Comparison of ENCODE assay signal across 8 cellular contexts in the genomic region with DNA sequence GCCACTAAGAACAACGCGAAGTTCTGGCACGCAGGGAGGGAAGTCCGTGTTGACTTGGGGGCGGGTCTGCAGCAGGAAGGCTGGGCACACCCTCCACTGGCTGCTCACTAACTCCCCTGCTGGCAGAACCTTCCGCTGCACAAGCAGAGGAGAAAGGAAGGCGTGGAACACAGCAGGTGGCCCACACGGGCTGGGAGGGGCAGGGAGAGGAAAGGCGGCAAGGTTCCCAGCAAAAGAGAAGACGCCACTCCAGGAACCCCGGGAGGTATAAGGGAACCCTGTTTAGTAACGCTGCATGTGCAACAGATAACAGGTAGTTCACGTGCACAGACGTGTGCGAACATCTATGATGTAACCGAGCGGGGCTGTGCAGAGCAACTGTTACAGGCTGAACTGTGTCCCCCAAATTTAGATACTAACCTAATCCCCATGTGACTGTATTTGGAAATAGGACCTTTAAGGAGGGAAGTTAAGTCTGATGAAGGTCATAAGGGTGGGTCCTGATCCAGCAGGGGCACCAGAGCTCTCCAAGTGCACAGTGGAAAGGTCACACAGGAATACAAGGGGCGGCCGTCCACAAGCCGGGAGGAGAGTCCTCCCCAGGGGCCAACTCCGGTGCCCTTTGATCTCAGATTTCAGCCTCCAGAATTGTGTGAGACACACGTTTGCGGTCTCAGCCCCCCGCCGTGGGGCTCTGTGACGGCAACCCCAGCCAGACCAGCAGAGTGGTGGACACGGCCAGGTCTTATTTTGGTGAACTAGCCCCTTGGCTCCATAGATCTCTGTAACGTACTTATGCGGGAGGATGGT.
A peak's percentile ranks its signal among the peaks of the same experiment; 100 is the strongest.
DNase-seq lines count a peak whose midpoint lies in the region; ATAC-seq and TF ChIP-seq lines count a peak whose summit lies in the region.
"Not testable (repeated sequence)": the region's sequence is repeated elsewhere in the genome, so short reads cannot be mapped to it uniquely, and the experiment has no call there.

No MANE protein-coding gene starts in this region.

- not testable (repeated sequence) for H3K9me3 Mint-ChIP-seq in activated T-helper 17 cell treated with anti-CD3 and anti-CD28 coated beads, Interleukin-2, amount 50 U/mL, for 72 hours; type B pancreatic cell
- H3K9me3 Mint-ChIP-seq in endodermal cell, result peaks cover 13% of the 10 kb centered on the region

- H3K4me1 Mint-ChIP-seq in activated T-helper 17 cell treated with anti-CD3 and anti-CD28 coated beads, Interleukin-2, amount 50 U/mL, for 72 hours; endodermal cell; type B pancreatic cell (ENCODE audit: unreplicated experiment): not testable (repeated sequence)

- TF ChIP-seq CTCF in endodermal cell (conservative IDR thresholded peaks at IDR 0.05), result peak; percentile 68
- TF ChIP-seq CTCF in type B pancreatic cell (conservative IDR thresholded peaks at IDR 0.05), result peak; percentile 66

- DNase-seq in DMS153 (lab: John Stamatoyannopoulos, UW) (peak; percentile 46), NCI-H187 (lab: John Stamatoyannopoulos, UW) (peak; percentile 25 to 46), SJCRH30 (peak; percentile 27 to 34), endodermal cell (peak; percentile 92), iris pigment epithelial cell (ENCODE audit: low read depth) (peak; percentile 5), neuronal stem cell (ENCODE audit: low spot score) (peak; percentile 24)
- not testable (repeated sequence) for DNase-seq in type B pancreatic cell (ENCODE audit: extremely low spot score, unreplicated experiment)

- not testable (repeated sequence) for H2BK15ac ChIP-seq in neuronal stem cell (ENCODE audit: low read length)

- H3K27me3 ChIP-seq in SJCRH30; endodermal cell (ENCODE audit: control insufficient read depth, insufficient read depth, low read length, poor library complexity, severe bottlenecking); neuronal stem cell (ENCODE audit: control insufficient read depth in 3 of 3, insufficient read depth in 3 of 3, low read depth in 1 of 3, low read length in 3 of 3): not testable (repeated sequence)

- H4K8ac ChIP-seq in neuronal stem cell (ENCODE audit: low read depth, low read length), result not testable (repeated sequence)

- not testable (repeated sequence) for H2AK5ac ChIP-seq in neuronal stem cell (ENCODE audit: low read depth, low read length)

- peak overlapping the region; percentile 18 for H3K4me2 ChIP-seq in neuronal stem cell (ENCODE audit: insufficient read depth, low read length, poor library complexity, severe bottlenecking)

- H3K27ac ChIP-seq in SJCRH30; endodermal cell (ENCODE audit: low read depth, low read length); neuronal stem cell (replicated peaks; ENCODE audit: low read length): not testable (repeated sequence)

- H2BK5ac ChIP-seq in neuronal stem cell (ENCODE audit: low read length), result not testable (repeated sequence)

- H3K23ac ChIP-seq in neuronal stem cell (ENCODE audit: low read depth, low read length, poor library complexity), result not testable (repeated sequence)

- not testable (repeated sequence) for H3K27ac Mint-ChIP-seq in activated T-helper 17 cell treated with anti-CD3 and anti-CD28 coated beads, Interleukin-2, amount 50 U/mL, for 72 hours; endodermal cell; type B pancreatic cell

- H3K9ac ChIP-seq in endodermal cell (ENCODE audit: extremely low read depth, low read length, poor library complexity, severe bottlenecking); neuronal stem cell (ENCODE audit: low read depth, low read length, poor library complexity): not testable (repeated sequence)

- H4K91ac ChIP-seq in neuronal stem cell (ENCODE audit: low read depth, low read length, poor library complexity), result not testable (repeated sequence)

- H3K4me1 ChIP-seq in SJCRH30; endodermal cell (ENCODE audit: control insufficient read depth, insufficient read depth, low read length); neuronal stem cell (ENCODE audit: control insufficient read depth in 2 of 2, insufficient read depth in 1 of 2, low read depth in 1 of 2, low read length in 2 of 2): not testable (repeated sequence)

- H3K9me3 ChIP-seq in SJCRH30 (replicated peaks); endodermal cell (ENCODE audit: control insufficient read depth, low read length); neuronal stem cell (replicated peaks in 1 of 2; ENCODE audit: control insufficient read depth in 2 of 2, insufficient read depth in 1 of 2, low read depth in 1 of 2, low read length in 2 of 2): not testable (repeated sequence)

- H3K27me3 Mint-ChIP-seq in activated T-helper 17 cell treated with anti-CD3 and anti-CD28 coated beads, Interleukin-2, amount 50 U/mL, for 72 hours; endodermal cell (ENCODE audit: insufficient read depth); type B pancreatic cell: not testable (repeated sequence)

- not testable (repeated sequence) for H3K4me3 Mint-ChIP-seq in activated T-helper 17 cell treated with anti-CD3 and anti-CD28 coated beads, Interleukin-2, amount 50 U/mL, for 72 hours; type B pancreatic cell
- peak overlapping the region; percentile 15 for H3K4me3 Mint-ChIP-seq in endodermal cell

- peaks cover 12% of the 10 kb centered on the region for H3K79me1 ChIP-seq in neuronal stem cell (ENCODE audit: low read depth, low read length)

- not testable (repeated sequence) for H2BK120ac ChIP-seq in neuronal stem cell (ENCODE audit: low read depth, low read length)

- not testable (repeated sequence) for H2AFZ ChIP-seq in neuronal stem cell (ENCODE audit: low read length)

- WGBS in endodermal cell (ENCODE audit: insufficient coverage in 1 of 2, insufficient read length in 1 of 2), 2 experiments, result 68 to 74% methylated on average over 19 to 29 of the region's 29 CpGs
- WGBS in neuronal stem cell (ENCODE audit: extremely low coverage in 2 of 2, insufficient read length in 2 of 2, insufficient replicate concordance in 1 of 2), 2 donors, result no CpG with 5 or more reads among the region's 29 CpGs

- not testable (repeated sequence) for H3K4me3 ChIP-seq in SJCRH30; endodermal cell (ENCODE audit: low read length); neuronal stem cell (ENCODE audit: low read length in 2 of 2)

- not testable (repeated sequence) for H3K36me3 Mint-ChIP-seq in activated T-helper 17 cell treated with anti-CD3 and anti-CD28 coated beads, Interleukin-2, amount 50 U/mL, for 72 hours (ENCODE audit: low read depth); type B pancreatic cell
- peaks cover 14% of the 10 kb centered on the region for H3K36me3 Mint-ChIP-seq in endodermal cell (ENCODE audit: low read depth)

- H2BK12ac ChIP-seq in neuronal stem cell (ENCODE audit: low read length), result not testable (repeated sequence)

- H3K18ac ChIP-seq in neuronal stem cell (ENCODE audit: low read length), result peak overlapping the region; percentile 42

- ATAC-seq in activated T-helper 17 cell treated with anti-CD3 and anti-CD28 coated beads, Interleukin-2, amount 50 U/mL, for 72 hours (replicated peaks), result peak; percentile 91

- not testable (repeated sequence) for H3K36me3 ChIP-seq in SJCRH30; endodermal cell (ENCODE audit: control insufficient read depth, insufficient read depth, low read length); neuronal stem cell (replicated peaks in 1 of 2; ENCODE audit: control insufficient read depth in 2 of 2, insufficient read depth in 2 of 2, low read length in 2 of 2)

- H3K14ac ChIP-seq in neuronal stem cell (ENCODE audit: low read length), result not testable (repeated sequence)

- H3K4ac ChIP-seq in neuronal stem cell (ENCODE audit: low read length), result not testable (repeated sequence)
